ENCODE assay signal across 1 cellular context in the genomic region with DNA sequence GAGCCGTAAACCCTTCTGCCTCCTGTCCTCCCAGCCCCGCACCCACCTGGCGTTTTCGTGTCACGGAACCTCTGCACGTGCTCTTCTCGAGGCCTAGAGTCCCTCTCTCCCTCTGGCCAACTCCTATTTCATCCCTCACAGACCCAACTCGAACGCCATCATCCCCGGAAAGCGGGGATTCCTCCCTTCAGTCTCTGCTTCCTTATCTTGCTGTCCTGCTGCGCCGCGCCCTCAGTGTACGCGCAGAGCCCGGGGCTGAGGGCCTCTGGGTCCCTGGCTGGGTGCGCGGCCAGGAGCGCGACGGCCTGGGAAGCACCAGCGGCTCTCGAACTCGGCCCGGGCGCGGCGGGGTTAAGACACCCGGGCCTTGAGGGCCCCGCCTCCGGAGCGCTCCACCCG.
TF ChIP-seq lines count a peak whose summit lies in the region.

No MANE protein-coding gene starts in this region.

TF ChIP-seq in GM12878, 131 proteins besides CTCF, POLR2A, EP300 and RAD21 (continued from another document):
- TF ChIP-seq, protein P1, sequence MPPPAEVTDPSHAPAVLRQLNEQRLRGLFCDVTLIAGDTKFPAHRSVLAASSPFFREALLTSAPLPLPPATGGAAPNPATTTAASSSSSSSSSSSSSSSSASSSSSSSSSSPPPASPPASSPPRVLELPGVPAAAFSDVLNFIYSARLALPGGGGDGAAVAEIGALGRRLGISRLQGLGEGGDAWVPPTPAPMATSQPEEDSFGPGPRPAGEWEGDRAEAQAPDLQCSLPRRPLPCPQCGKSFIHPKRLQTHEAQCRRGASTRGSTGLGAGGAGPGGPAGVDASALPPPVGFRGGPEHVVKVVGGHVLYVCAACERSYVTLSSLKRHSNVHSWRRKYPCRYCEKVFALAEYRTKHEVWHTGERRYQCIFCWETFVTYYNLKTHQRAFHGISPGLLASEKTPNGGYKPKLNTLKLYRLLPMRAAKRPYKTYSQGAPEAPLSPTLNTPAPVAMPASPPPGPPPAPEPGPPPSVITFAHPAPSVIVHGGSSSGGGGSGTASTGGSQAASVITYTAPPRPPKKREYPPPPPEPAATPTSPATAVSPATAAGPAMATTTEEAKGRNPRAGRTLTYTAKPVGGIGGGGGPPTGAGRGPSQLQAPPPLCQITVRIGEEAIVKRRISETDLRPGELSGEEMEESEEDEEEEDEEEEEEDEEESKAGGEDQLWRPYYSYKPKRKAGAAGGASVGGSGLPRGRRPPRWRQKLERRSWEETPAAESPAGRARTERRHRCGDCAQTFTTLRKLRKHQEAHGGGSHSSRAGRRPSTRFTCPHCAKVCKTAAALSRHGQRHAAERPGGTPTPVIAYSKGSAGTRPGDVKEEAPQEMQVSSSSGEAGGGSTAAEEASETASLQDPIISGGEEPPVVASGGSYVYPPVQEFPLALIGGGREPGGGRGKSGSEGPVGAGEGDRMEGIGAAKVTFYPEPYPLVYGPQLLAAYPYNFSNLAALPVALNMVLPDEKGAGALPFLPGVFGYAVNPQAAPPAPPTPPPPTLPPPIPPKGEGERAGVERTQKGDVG (CRISPR knock-in tag; IDR thresholded peaks at IDR 0.05): no peak
- TF ChIP-seq GATAD2B (conservative IDR thresholded peaks at IDR 0.05; ENCODE audit: low read depth) (no peak), MEF2A (IDR thresholded peaks at IDR 0.05; ENCODE audit: insufficient read depth, low read depth, low read length) (0 out of 2 replicates have a peak, but pooled peaks have one; percentile 32), HDAC2 (IDR thresholded peaks at IDR 0.05) (no peak)
- TF ChIP-seq, protein P2, sequence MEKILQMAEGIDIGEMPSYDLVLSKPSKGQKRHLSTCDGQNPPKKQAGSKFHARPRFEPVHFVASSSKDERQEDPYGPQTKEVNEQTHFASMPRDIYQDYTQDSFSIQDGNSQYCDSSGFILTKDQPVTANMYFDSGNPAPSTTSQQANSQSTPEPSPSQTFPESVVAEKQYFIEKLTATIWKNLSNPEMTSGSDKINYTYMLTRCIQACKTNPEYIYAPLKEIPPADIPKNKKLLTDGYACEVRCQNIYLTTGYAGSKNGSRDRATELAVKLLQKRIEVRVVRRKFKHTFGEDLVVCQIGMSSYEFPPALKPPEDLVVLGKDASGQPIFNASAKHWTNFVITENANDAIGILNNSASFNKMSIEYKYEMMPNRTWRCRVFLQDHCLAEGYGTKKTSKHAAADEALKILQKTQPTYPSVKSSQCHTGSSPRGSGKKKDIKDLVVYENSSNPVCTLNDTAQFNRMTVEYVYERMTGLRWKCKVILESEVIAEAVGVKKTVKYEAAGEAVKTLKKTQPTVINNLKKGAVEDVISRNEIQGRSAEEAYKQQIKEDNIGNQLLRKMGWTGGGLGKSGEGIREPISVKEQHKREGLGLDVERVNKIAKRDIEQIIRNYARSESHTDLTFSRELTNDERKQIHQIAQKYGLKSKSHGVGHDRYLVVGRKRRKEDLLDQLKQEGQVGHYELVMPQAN (conservative IDR thresholded peaks at IDR 0.05): peak; percentile 82
- TF ChIP-seq, protein P3, sequence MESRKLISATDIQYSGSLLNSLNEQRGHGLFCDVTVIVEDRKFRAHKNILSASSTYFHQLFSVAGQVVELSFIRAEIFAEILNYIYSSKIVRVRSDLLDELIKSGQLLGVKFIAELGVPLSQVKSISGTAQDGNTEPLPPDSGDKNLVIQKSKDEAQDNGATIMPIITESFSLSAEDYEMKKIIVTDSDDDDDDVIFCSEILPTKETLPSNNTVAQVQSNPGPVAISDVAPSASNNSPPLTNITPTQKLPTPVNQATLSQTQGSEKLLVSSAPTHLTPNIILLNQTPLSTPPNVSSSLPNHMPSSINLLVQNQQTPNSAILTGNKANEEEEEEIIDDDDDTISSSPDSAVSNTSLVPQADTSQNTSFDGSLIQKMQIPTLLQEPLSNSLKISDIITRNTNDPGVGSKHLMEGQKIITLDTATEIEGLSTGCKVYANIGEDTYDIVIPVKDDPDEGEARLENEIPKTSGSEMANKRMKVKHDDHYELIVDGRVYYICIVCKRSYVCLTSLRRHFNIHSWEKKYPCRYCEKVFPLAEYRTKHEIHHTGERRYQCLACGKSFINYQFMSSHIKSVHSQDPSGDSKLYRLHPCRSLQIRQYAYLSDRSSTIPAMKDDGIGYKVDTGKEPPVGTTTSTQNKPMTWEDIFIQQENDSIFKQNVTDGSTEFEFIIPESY (IDR thresholded peaks at IDR 0.05): no peak
